In the genomic region with DNA sequence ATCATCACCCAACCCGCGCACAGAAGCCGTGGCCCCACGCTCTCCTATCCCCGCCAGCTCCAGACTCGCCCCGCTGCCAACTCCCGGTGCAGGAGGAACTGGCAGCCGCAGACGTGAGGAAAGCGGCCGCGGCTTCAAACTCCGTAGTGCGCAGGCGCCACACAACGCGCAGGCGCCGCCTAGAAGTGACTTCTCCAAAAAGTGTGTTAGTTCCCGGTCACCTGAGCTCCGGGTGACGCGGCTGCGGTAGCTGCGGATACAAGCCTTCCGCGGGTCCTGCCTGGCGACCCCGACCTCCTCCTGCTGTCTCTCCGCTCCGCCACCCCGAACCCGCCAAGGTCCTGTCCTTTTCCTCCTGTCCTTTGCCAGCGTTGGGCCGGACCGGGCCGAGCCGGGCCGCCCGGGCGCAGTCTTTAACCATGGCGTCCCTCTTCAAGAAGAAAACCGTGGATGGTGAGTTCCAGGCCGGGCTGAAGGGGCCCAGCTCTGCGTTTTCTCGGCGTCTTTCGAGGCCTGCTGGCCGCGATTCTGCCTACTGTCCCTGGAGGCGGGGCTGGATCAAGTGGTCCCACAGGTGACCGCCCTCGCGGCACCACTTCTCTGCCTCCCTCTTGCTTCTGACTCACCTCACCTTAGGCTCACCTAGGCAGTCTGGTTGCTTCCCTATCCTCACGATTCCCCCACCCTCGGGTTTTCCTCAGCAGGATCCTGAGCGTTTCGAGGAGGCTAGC, we compare ENCODE assay signal across 1 cellular context.
TF ChIP-seq lines count a peak whose summit lies in the region.

A gene with protein sequence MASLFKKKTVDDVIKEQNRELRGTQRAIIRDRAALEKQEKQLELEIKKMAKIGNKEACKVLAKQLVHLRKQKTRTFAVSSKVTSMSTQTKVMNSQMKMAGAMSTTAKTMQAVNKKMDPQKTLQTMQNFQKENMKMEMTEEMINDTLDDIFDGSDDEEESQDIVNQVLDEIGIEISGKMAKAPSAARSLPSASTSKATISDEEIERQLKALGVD (plus strand): TSS at position 206 of the 731 bp plus-strand sequence. CDS start 214 bp downstream, at position 420.

TF ChIP-seq in HepG2, 621 proteins besides CTCF, POLR2A, EP300 and RAD21 (continued from another document):
- TF ChIP-seq, protein P1, sequence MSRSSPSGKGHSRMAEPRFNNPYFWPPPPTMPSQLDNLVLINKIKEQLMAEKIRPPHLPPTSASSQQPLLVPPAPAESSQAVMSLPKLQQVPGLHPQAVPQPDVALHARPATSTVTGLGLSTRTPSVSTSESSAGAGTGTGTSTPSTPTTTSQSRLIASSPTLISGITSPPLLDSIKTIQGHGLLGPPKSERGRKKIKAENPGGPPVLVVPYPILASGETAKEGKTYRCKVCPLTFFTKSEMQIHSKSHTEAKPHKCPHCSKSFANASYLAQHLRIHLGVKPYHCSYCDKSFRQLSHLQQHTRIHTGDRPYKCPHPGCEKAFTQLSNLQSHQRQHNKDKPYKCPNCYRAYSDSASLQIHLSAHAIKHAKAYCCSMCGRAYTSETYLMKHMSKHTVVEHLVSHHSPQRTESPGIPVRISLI (CRISPR knock-in tag; IDR thresholded peaks at IDR 0.05; ENCODE audit: borderline replicate concordance), result 0 out of 2 replicates have a peak, but pooled peaks have one; percentile 17
- TF ChIP-seq GLI4 (CRISPR knock-in tag; IDR thresholded peaks at IDR 0.05; ENCODE audit: borderline replicate concordance), result peak; percentile 70; the same call in 1 of the 2 replicates
- no peak for TF ChIP-seq ZFP62 (CRISPR knock-in tag; IDR thresholded peaks at IDR 0.05)
- TF ChIP-seq, protein P2, sequence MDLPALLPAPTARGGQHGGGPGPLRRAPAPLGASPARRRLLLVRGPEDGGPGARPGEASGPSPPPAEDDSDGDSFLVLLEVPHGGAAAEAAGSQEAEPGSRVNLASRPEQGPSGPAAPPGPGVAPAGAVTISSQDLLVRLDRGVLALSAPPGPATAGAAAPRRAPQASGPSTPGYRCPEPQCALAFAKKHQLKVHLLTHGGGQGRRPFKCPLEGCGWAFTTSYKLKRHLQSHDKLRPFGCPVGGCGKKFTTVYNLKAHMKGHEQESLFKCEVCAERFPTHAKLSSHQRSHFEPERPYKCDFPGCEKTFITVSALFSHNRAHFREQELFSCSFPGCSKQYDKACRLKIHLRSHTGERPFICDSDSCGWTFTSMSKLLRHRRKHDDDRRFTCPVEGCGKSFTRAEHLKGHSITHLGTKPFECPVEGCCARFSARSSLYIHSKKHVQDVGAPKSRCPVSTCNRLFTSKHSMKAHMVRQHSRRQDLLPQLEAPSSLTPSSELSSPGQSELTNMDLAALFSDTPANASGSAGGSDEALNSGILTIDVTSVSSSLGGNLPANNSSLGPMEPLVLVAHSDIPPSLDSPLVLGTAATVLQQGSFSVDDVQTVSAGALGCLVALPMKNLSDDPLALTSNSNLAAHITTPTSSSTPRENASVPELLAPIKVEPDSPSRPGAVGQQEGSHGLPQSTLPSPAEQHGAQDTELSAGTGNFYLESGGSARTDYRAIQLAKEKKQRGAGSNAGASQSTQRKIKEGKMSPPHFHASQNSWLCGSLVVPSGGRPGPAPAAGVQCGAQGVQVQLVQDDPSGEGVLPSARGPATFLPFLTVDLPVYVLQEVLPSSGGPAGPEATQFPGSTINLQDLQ (CRISPR knock-in tag; IDR thresholded peaks at IDR 0.05), result 0 out of 2 replicates have a peak, but pooled peaks have one; percentile 47
- TF ChIP-seq GFI1 (CRISPR knock-in tag; IDR thresholded peaks at IDR 0.05; ENCODE audit: borderline replicate concordance), result no peak
- TF ChIP-seq, protein P3, sequence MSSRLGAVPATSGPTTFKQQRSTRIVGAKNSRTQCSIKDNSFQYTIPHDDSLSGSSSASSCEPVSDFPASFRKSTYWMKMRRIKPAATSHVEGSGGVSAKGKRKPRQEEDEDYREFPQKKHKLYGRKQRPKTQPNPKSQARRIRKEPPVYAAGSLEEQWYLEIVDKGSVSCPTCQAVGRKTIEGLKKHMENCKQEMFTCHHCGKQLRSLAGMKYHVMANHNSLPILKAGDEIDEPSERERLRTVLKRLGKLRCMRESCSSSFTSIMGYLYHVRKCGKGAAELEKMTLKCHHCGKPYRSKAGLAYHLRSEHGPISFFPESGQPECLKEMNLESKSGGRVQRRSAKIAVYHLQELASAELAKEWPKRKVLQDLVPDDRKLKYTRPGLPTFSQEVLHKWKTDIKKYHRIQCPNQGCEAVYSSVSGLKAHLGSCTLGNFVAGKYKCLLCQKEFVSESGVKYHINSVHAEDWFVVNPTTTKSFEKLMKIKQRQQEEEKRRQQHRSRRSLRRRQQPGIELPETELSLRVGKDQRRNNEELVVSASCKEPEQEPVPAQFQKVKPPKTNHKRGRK (CRISPR knock-in tag; IDR thresholded peaks at IDR 0.05), result no peak
- TF ChIP-seq ZSCAN22 (CRISPR knock-in tag; IDR thresholded peaks at IDR 0.05), result no peak
- no peak for TF ChIP-seq IKZF1 (IDR thresholded peaks at IDR 0.05)
- TF ChIP-seq, protein P4, sequence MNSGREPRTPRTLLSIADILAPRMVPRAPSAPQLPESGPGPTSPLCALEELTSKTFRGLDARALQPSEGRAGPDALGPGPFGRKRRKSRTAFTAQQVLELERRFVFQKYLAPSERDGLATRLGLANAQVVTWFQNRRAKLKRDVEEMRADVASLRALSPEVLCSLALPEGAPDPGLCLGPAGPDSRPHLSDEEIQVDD (CRISPR knock-in tag; IDR thresholded peaks at IDR 0.05; ENCODE audit: borderline replicate concordance), result no peak
- TF ChIP-seq, protein P5, sequence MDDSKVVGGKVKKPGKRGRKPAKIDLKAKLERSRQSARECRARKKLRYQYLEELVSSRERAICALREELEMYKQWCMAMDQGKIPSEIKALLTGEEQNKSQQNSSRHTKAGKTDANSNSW (CRISPR knock-in tag; IDR thresholded peaks at IDR 0.05; ENCODE audit: borderline replicate concordance), result no peak
- TF ChIP-seq, protein P6, sequence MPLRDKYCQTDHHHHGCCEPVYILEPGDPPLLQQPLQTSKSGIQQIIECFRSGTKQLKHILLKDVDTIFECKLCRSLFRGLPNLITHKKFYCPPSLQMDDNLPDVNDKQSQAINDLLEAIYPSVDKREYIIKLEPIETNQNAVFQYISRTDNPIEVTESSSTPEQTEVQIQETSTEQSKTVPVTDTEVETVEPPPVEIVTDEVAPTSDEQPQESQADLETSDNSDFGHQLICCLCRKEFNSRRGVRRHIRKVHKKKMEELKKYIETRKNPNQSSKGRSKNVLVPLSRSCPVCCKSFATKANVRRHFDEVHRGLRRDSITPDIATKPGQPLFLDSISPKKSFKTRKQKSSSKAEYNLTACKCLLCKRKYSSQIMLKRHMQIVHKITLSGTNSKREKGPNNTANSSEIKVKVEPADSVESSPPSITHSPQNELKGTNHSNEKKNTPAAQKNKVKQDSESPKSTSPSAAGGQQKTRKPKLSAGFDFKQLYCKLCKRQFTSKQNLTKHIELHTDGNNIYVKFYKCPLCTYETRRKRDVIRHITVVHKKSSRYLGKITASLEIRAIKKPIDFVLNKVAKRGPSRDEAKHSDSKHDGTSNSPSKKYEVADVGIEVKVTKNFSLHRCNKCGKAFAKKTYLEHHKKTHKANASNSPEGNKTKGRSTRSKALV (CRISPR knock-in tag; IDR thresholded peaks at IDR 0.05), result 0 out of 2 replicates have a peak, but pooled peaks have one; percentile 29
- TF ChIP-seq SMAD1 (CRISPR knock-in tag; IDR thresholded peaks at IDR 0.05; ENCODE audit: borderline replicate concordance, low read depth), result no peak
- no peak for TF ChIP-seq NFE2L1 (CRISPR knock-in tag; IDR thresholded peaks at IDR 0.05; ENCODE audit: borderline replicate concordance)
- TF ChIP-seq ZFP36L1 (CRISPR knock-in tag; IDR thresholded peaks at IDR 0.05), result 0 out of 2 replicates have a peak, but pooled peaks have one; percentile 51
- TF ChIP-seq RBAK (CRISPR knock-in tag; IDR thresholded peaks at IDR 0.05), result no peak
- TF ChIP-seq, protein P7, sequence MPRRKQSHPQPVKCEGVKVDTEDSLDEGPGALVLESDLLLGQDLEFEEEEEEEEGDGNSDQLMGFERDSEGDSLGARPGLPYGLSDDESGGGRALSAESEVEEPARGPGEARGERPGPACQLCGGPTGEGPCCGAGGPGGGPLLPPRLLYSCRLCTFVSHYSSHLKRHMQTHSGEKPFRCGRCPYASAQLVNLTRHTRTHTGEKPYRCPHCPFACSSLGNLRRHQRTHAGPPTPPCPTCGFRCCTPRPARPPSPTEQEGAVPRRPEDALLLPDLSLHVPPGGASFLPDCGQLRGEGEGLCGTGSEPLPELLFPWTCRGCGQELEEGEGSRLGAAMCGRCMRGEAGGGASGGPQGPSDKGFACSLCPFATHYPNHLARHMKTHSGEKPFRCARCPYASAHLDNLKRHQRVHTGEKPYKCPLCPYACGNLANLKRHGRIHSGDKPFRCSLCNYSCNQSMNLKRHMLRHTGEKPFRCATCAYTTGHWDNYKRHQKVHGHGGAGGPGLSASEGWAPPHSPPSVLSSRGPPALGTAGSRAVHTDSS (CRISPR knock-in tag; conservative IDR thresholded peaks at IDR 0.05), result no peak
